ENCODE assay signal across 8 cellular contexts in the genomic region with DNA sequence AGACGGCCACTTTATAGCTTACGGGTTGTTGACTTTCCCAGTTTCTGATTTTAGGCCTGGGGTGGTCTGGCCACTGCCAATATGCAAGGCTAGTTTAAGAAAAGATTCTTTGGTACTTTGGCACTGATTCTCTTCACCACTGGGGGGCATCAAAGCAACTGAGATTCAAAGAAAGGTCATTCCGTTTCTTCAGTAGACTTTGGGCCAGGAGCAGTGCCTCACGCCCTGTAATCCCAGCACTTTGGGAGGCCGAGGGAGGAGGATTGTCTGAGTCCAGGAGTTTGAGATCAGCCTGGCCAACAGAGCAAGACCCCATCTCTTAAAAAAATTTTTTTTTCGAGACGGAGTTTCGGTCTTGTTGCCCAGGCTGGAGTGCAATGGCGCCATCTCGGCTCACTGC. TPM values are rescaled to one million over a fixed set of nuclear protein-coding genes. Genes with fewer than 3 reads are reported as not detected.
DNase-seq lines count a peak whose midpoint lies in the region; ATAC-seq and TF ChIP-seq lines count a peak whose summit lies in the region.

No MANE protein-coding gene starts in this region.

- no peaks in the 10 kb centered on the region for H3K9me3 Mint-ChIP-seq in activated T-helper 2 cell treated with anti-CD3 and anti-CD28 coated beads, Interferon-gamma antibody, Interleukin-2, Interleukin-4, amounts not matched to agents 10 μg/mL and 5 μg/mL and 100 μg/mL, durations not matched to agents 14 hours and 24 hours and 36 hours

- no peak overlapping the region for H3K27ac Mint-ChIP-seq in activated T-helper 2 cell treated with anti-CD3 and anti-CD28 coated beads, Interferon-gamma antibody, Interleukin-2, Interleukin-4, amounts not matched to agents 10 μg/mL and 5 μg/mL and 100 μg/mL, durations not matched to agents 14 hours and 24 hours and 36 hours

- no peak overlapping the region for H3K27ac ChIP-seq in left ventricle myocardium inferior (replicated peaks)
- no peak overlapping the region for H3K27ac ChIP-seq in right atrium auricular region
- H3K27ac ChIP-seq in OCI-LY3 (ENCODE audit: low read length) = no peak overlapping the region
- no peak overlapping the region for H3K27ac ChIP-seq in mesendoderm (ENCODE audit: low read depth, low read length)

- H4K8ac ChIP-seq in mesendoderm (ENCODE audit: low read depth, low read length) = no peak overlapping the region

- WGBS in mesendoderm (ENCODE audit: extremely low coverage, insufficient coverage, low lambda C conversion rate) = no CpG with 5 or more reads among the region's 10 CpGs

- no peaks in the 10 kb centered on the region for H3K79me1 ChIP-seq in mesendoderm (ENCODE audit: low read length)

- H3K4me3 ChIP-seq in left ventricle myocardium inferior (no peak overlapping the region), right atrium auricular region (no peak overlapping the region), OCI-LY3 (ENCODE audit: low read length) (no peak overlapping the region), mesendoderm (ENCODE audit: low read length) (no peak overlapping the region)

- peaks cover 83% of the 10 kb centered on the region for H3K36me3 Mint-ChIP-seq in activated T-helper 2 cell treated with anti-CD3 and anti-CD28 coated beads, Interferon-gamma antibody, Interleukin-2, Interleukin-4, amounts not matched to agents 10 μg/mL and 5 μg/mL and 100 μg/mL, durations not matched to agents 14 hours and 24 hours and 36 hours (ENCODE audit: low read depth)

- intact Hi-C loops in left ventricle myocardium inferior (cut with micrococcal nuclease) = no loop called here
- intact Hi-C loops in activated T-helper 2 cell treated with anti-CD3 and anti-CD28 coated beads, Interferon-gamma antibody, Interleukin-2, Interleukin-4, amounts not matched to agents 10 μg/mL and 5 μg/mL and 100 μg/mL, durations not matched to agents 14 hours and 24 hours and 36 hours (cut with micrococcal nuclease) = no loop called here

- H3K27me3 ChIP-seq in left ventricle myocardium inferior (ENCODE audit: low read depth) = no peaks in the 10 kb centered on the region
- H3K27me3 ChIP-seq in right atrium auricular region = no peaks in the 10 kb centered on the region
- H3K27me3 ChIP-seq in OCI-LY3 (ENCODE audit: low read depth, low read length) = no peaks in the 10 kb centered on the region
- H3K27me3 ChIP-seq in mesendoderm (ENCODE audit: insufficient read depth, low read length, poor library complexity) = no peaks in the 10 kb centered on the region

- H3K4me3 Mint-ChIP-seq in activated T-helper 2 cell treated with anti-CD3 and anti-CD28 coated beads, Interferon-gamma antibody, Interleukin-2, Interleukin-4, amounts not matched to agents 10 μg/mL and 5 μg/mL and 100 μg/mL, durations not matched to agents 14 hours and 24 hours and 36 hours (ENCODE audit: low read depth) = no peak overlapping the region

- no peak overlapping the region for H2BK5ac ChIP-seq in mesendoderm (ENCODE audit: low read length)

- DNase-seq in left ventricle myocardium inferior (no peak), right atrium auricular region (ENCODE audit: low spot score) (no peak), cerebellum (ENCODE audit: low spot score) (peak; percentile 53), mesendoderm (peak; percentile 82), NCI-H1092 treated with DMSO at 0.1 percent for 48 hours (lab: John Stamatoyannopoulos, UW) (no peak)
- no peak for DNase-seq in activated T-helper 2 cell treated with anti-CD3 and anti-CD28 coated beads, Interferon-gamma antibody, Interleukin-2, Interleukin-4, amounts not matched to agents 10 μg/mL and 5 μg/mL and 100 μg/mL, durations not matched to agents 14 hours and 24 hours and 36 hours (ENCODE audit: low spot score)

- H3K18ac ChIP-seq in mesendoderm (ENCODE audit: low read length) = no peak overlapping the region

- H2AK5ac ChIP-seq in mesendoderm (ENCODE audit: low read length) = no peak overlapping the region

- no peak overlapping the region for H3K9ac ChIP-seq in OCI-LY3 (ENCODE audit: low read length)
- no peak overlapping the region for H3K9ac ChIP-seq in mesendoderm (ENCODE audit: low read length)

- H3K4ac ChIP-seq in mesendoderm (ENCODE audit: low read depth, low read length) = no peak overlapping the region

- no peak for ATAC-seq in GM19023 (IDR thresholded peaks at IDR 0.05; ENCODE audit: unreplicated experiment)

- no peaks in the 10 kb centered on the region for H4K20me1 ChIP-seq in OCI-LY3 (ENCODE audit: insufficient read depth, low read length)

- H3K4me2 ChIP-seq in OCI-LY3 (ENCODE audit: low read length) (no peak overlapping the region), mesendoderm (ENCODE audit: low read length) (no peak overlapping the region)

- H3K4me1 ChIP-seq in left ventricle myocardium inferior = peaks cover 8% of the 10 kb centered on the region
- peaks cover 0 to 5% of the 10 kb centered on the region in 2 donors for H3K4me1 ChIP-seq in right atrium auricular region
- H3K4me1 ChIP-seq in OCI-LY3 (ENCODE audit: low read length) = no peaks in the 10 kb centered on the region
- no peaks in the 10 kb centered on the region for H3K4me1 ChIP-seq in mesendoderm (ENCODE audit: control insufficient read depth, low read depth, low read length)

- peaks cover 5% of the 10 kb centered on the region for H3K4me1 Mint-ChIP-seq in activated T-helper 2 cell treated with anti-CD3 and anti-CD28 coated beads, Interferon-gamma antibody, Interleukin-2, Interleukin-4, amounts not matched to agents 10 μg/mL and 5 μg/mL and 100 μg/mL, durations not matched to agents 14 hours and 24 hours and 36 hours (ENCODE audit: low read depth)

- no peak overlapping the region for H4K5ac ChIP-seq in mesendoderm (ENCODE audit: low read length)

- H3K79me2 ChIP-seq in OCI-LY3 (ENCODE audit: low read length) (no peaks in the 10 kb centered on the region), mesendoderm (ENCODE audit: control insufficient read depth, insufficient read depth, low read length) (no peaks in the 10 kb centered on the region)

- H2BK15ac ChIP-seq in mesendoderm (replicated peaks; ENCODE audit: low read depth) = no peak overlapping the region

- TF ChIP-seq CTCF in left ventricle myocardium inferior (IDR thresholded peaks at IDR 0.05; ENCODE audit: borderline replicate concordance) (peak; percentile 61), right atrium auricular region (IDR thresholded peaks at IDR 0.05) (peak in 1 of 2 donors; percentile 60), OCI-LY3 (IDR thresholded peaks at IDR 0.05; ENCODE audit: low read depth, low read length) (peak; percentile 58)

- H3K36me3 ChIP-seq in left ventricle myocardium inferior (peaks cover 84% of the 10 kb centered on the region), right atrium auricular region (peaks cover 60% of the 10 kb centered on the region), OCI-LY3 (replicated peaks; ENCODE audit: low read depth, low read length) (peaks cover 35% of the 10 kb centered on the region), mesendoderm (ENCODE audit: control insufficient read depth, insufficient read depth, low read length) (peaks cover 24% of the 10 kb centered on the region)

- no peak overlapping the region for H2BK120ac ChIP-seq in mesendoderm (ENCODE audit: low read depth, low read length)

- H3K23ac ChIP-seq in mesendoderm (ENCODE audit: low read length) = no peak overlapping the region

- no peak overlapping the region for H2AFZ ChIP-seq in OCI-LY3 (ENCODE audit: low read depth, low read length)

- no peaks in the 10 kb centered on the region for H3K27me3 Mint-ChIP-seq in activated T-helper 2 cell treated with anti-CD3 and anti-CD28 coated beads, Interferon-gamma antibody, Interleukin-2, Interleukin-4, amounts not matched to agents 10 μg/mL and 5 μg/mL and 100 μg/mL, durations not matched to agents 14 hours and 24 hours and 36 hours (ENCODE audit: low read depth)

- H3K9me3 ChIP-seq in left ventricle myocardium inferior (replicated peaks) (peaks cover 7% of the 10 kb centered on the region), right atrium auricular region (no peaks in the 10 kb centered on the region), OCI-LY3 (ENCODE audit: insufficient read depth, low read length) (no peaks in the 10 kb centered on the region)

- no peak overlapping the region for H3K56ac ChIP-seq in mesendoderm (ENCODE audit: low read length)

RNA-seq across cellular contexts. Expression of gene RPA1, which starts 53.0 kb away (rescaled TPM):
- total RNA-seq in left ventricle myocardium inferior (72.0 TPM), right atrium auricular region (10 to 100 TPM; 20.9 to 26.9 TPM), cerebellum (15.9 TPM)
- polyA plus RNA-seq in mesendoderm (2013, experiment 1 of 2) = 54.4 TPM
- 54.3 TPM for polyA plus RNA-seq in mesendoderm (2013, experiment 2 of 2)
- 229 and 243 TPM in 2 replicates for total RNA-seq in activated T-helper 2 cell treated with anti-CD3 and anti-CD28 coated beads, Interferon-gamma antibody, Interleukin-2, Interleukin-4, amounts not matched to agents 10 μg/mL and 5 μg/mL and 100 μg/mL, durations not matched to agents 14 hours and 24 hours and 36 hours

RNA-seq across cellular contexts. Expression of gene SMYD4, which starts 53.1 kb away (rescaled TPM):
- total RNA-seq in left ventricle myocardium inferior (13.7 TPM), right atrium auricular region (1 to 10 TPM; 6.2 to 7.1 TPM), cerebellum (12.3 TPM)
- polyA plus RNA-seq in mesendoderm (2013, experiment 1 of 2) = 6.9 TPM
- 7.5 TPM for polyA plus RNA-seq in mesendoderm (2013, experiment 2 of 2)
- 26.9 and 31.0 TPM in 2 replicates for total RNA-seq in activated T-helper 2 cell treated with anti-CD3 and anti-CD28 coated beads, Interferon-gamma antibody, Interleukin-2, Interleukin-4, amounts not matched to agents 10 μg/mL and 5 μg/mL and 100 μg/mL, durations not matched to agents 14 hours and 24 hours and 36 hours

Comparison
In these comparisons a context has a peak if more than half of its experiments do, and no peak if none do; other contexts are left out.
1. DNase-seq: peak in cerebellum (single experiment) and mesendoderm (single experiment); none in left ventricle myocardium inferior (single experiment), right atrium auricular region (single experiment), NCI-H1092 treated with DMSO at 0.1 percent for 48 hours (single experiment) and activated T-helper 2 cell treated with anti-CD3 and anti-CD28 coated beads, Interferon-gamma antibody, Interleukin-2, Interleukin-4, amounts not matched to agents 10 μg/mL and 5 μg/mL and 100 μg/mL, durations not matched to agents 14 hours and 24 hours and 36 hours (single experiment).